In the genomic region with DNA sequence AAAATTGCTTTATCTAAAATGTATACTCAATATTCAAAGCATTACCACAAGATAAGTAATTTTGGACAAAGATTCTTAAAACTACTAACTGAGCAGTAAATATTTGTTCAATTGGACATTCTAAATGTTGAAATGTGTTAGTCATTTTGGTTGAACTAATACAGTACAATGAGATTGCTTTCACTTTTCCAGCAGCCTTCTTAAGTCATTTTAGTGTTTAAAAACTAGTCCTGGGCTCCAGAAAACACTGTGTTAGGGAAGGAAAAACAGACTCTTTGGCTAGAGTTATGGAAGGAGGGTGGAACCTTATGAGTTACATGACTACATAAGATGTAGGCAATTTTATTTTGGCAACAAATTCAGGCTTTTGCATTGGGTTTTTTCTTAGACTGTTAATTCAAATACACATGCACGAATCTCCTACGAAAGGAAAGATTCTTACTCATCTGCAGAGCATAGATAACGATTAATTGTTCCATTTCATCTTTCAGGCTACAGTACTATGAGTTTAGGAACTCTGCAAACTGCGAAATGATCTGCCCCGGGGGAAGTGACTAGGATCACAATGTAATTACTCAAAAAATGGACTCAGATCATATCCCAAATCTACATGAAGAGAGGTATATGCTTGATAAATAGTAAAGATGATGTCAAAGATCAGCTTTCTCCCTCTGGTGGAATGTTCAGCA, we compare ENCODE assay signal across 15 cellular contexts.
DNase-seq lines count a peak whose midpoint lies in the region; ATAC-seq and TF ChIP-seq lines count a peak whose summit lies in the region.
"Had no signal": no experiment of that assay in that cellular context is flagged by ENCODE, and none has a peak within 500 bp of the region (broad histone marks: within the 10 kb centered on the region; RNA-seq: fewer than 3 reads in every experiment).

No MANE protein-coding gene starts in this region.

- H3K27ac ChIP-seq in right cardiac atrium (ENCODE audit: low read length) (no peak overlapping the region), suprapubic skin (no peak overlapping the region)

- H3K27me3 ChIP-seq in right cardiac atrium (ENCODE audit: control insufficient read depth, insufficient read depth) (no peaks in the 10 kb centered on the region), suprapubic skin (no peaks in the 10 kb centered on the region)

- DNase-seq in LHCN-M2 (ENCODE audit: low read depth) (peak; percentile 53), cardiac fibroblast (ENCODE audit: low read depth in 2 of 2) (peak; percentile 48 to 76), right cardiac atrium (no peak), suprapubic skin (ENCODE audit: low spot score in 2 of 2) (no peak), DMS 273 treated with DMSO at 0.1 percent for 48 hours (lab: John Stamatoyannopoulos, UW) (no peak), NCI-H2107 treated with DMSO at 0.1 percent for 48 hours (lab: John Stamatoyannopoulos, UW; ENCODE audit: unreplicated experiment) (no peak)
- DNase-seq: activated CD4-positive, alpha-beta T cell treated with anti-CD3 and anti-CD28 coated beads, Interleukin-2, amount 50 U/mL, for 4 hours; cerebellar nuclear complex; natural killer cell; NCI-H1048; NCI-H446; T-helper 2 cell had no signal

- no peak for TF ChIP-seq CTCF in cardiac fibroblast (IDR thresholded peaks at IDR 0.05; ENCODE audit: low read depth, low read length)
- TF ChIP-seq CTCF in suprapubic skin (IDR thresholded peaks at IDR 0.05) = no peak

- no peaks in the 10 kb centered on the region for H3K36me3 ChIP-seq in suprapubic skin

- H3K4me1 ChIP-seq in right cardiac atrium (ENCODE audit: control insufficient read depth, insufficient read depth, low read length) = no peaks in the 10 kb centered on the region
- peaks cover 16% of the 10 kb centered on the region for H3K4me1 ChIP-seq in suprapubic skin

- no peak for TF ChIP-seq EP300 in suprapubic skin (IDR thresholded peaks at IDR 0.05)

- intact Hi-C loops in right cardiac atrium (cut with DNase I) = no loop called here

- no peak for TF ChIP-seq POLR2A in suprapubic skin (IDR thresholded peaks at IDR 0.05)

- ATAC-seq in right cardiac atrium (peak; percentile 32 to 51), GM19463 (IDR thresholded peaks at IDR 0.05; ENCODE audit: unreplicated experiment) (no peak), GM21515 (IDR thresholded peaks at IDR 0.05; ENCODE audit: unreplicated experiment) (no peak)
- ATAC-seq: activated T-helper 17 cell treated with anti-CD3 and anti-CD28 coated beads, Interleukin-2, amount 50 U/mL, for 72 hours; natural killer cell had no signal

- H3K9me3 ChIP-seq in right cardiac atrium (ENCODE audit: control insufficient read depth, low read length) (no peaks in the 10 kb centered on the region), suprapubic skin (no peaks in the 10 kb centered on the region)

- WGBS in right cardiac atrium = 57% methylated on average over 5 of the region's 5 CpGs
- 35% methylated on average over 5 of the region's 5 CpGs for WGBS in suprapubic skin

- H3K4me3 ChIP-seq in cardiac fibroblast (replicated peaks in 1 of 2; ENCODE audit: low read depth in 2 of 2, low read length in 2 of 2) (no peak overlapping the region), right cardiac atrium (ENCODE audit: low read length) (no peak overlapping the region), suprapubic skin (peak overlapping the region; percentile 14)

Comparison
In these comparisons a context has a peak if more than half of its experiments do, and no peak if none do; other contexts are left out.
1. DNase-seq: peak in LHCN-M2 (single experiment) and cardiac fibroblast (2 of 2); none in right cardiac atrium (0 of 3), suprapubic skin (0 of 2), DMS 273 treated with DMSO at 0.1 percent for 48 hours (single experiment) and NCI-H2107 treated with DMSO at 0.1 percent for 48 hours (single experiment).
2. ATAC-seq: peak in right cardiac atrium (2 of 2); none in GM19463 (single experiment) and GM21515 (single experiment).